In genomic region chr5:77360969-77361368, GRCh38 we compare ENCODE assay signal across 24 cellular contexts.
"Had no signal": no experiment of that assay in that cellular context is flagged by ENCODE, and none has a peak within 500 bp of the region (broad histone marks: within the 10 kb centered on the region; RNA-seq: fewer than 3 reads in every experiment).

No MANE protein-coding gene starts in this region.

- H3K9me3 ChIP-seq: colonic mucosa, esophagus muscularis mucosa, esophagus squamous epithelium, gastrocnemius medialis, gastroesophageal sphincter, heart left ventricle, heart right ventricle had no signal

- H3K36me3 ChIP-seq: colonic mucosa, esophagus muscularis mucosa, esophagus squamous epithelium, gastrocnemius medialis, gastroesophageal sphincter, heart left ventricle, heart right ventricle had no signal

- H3K27ac ChIP-seq: colonic mucosa, coronary artery, dorsolateral prefrontal cortex, epithelial cell of prostate, esophagus muscularis mucosa, esophagus squamous epithelium, foreskin keratinocyte, gastrocnemius medialis, gastroesophageal sphincter, heart left ventricle, heart right ventricle had no signal

- H3K4me3 ChIP-seq: colonic mucosa, coronary artery, dorsolateral prefrontal cortex, esophagus muscularis mucosa, esophagus squamous epithelium, gastrocnemius medialis, gastroesophageal sphincter, heart left ventricle, heart right ventricle had no signal

- H3K27me3 ChIP-seq: colonic mucosa, dorsolateral prefrontal cortex, esophagus muscularis mucosa, esophagus squamous epithelium, foreskin keratinocyte, gastrocnemius medialis, gastroesophageal sphincter, heart left ventricle, heart right ventricle had no signal

- ATAC-seq: effector memory CD8-positive, alpha-beta T cell; esophagus mucosa; foreskin keratinocyte; gastrocnemius medialis; gastroesophageal sphincter had no signal

- DNase-seq: colonic mucosa; cortex of kidney; dermis blood vessel endothelial cell; effector CD4-positive, alpha-beta T cell; effector CD8-positive, alpha-beta T cell; effector memory CD4-positive, alpha-beta T cell; effector memory CD8-positive, alpha-beta T cell; endodermal cell; erythroblast; esophagus squamous epithelium; foreskin fibroblast; foreskin keratinocyte; foreskin melanocyte; gastrocnemius medialis; glutamatergic neuron; head of caudate nucleus; heart left ventricle; heart right ventricle had no signal

- H3K4me1 ChIP-seq: colonic mucosa, esophagus muscularis mucosa, foreskin keratinocyte, gastrocnemius medialis, gastroesophageal sphincter, heart left ventricle had no signal
